Comparison of ENCODE assay signal across 21 cellular contexts in genomic region chr12:5050542-5050941, GRCh38. TPM values are rescaled to one million over a fixed set of nuclear protein-coding genes. Genes with fewer than 3 reads are reported as not detected.
"Had no signal": no experiment of that assay in that cellular context is flagged by ENCODE, and none has a peak within 500 bp of the region (broad histone marks: within the 10 kb centered on the region; RNA-seq: fewer than 3 reads in every experiment).

No MANE protein-coding gene starts in this region.

- H3K27me3 ChIP-seq: testis had no signal

- H3K36me3 ChIP-seq: gastrocnemius medialis, heart right ventricle, transverse colon had no signal

- H3K27ac ChIP-seq: gastrocnemius medialis, heart right ventricle, testis, transverse colon had no signal

- ATAC-seq: gastrocnemius medialis; heart right ventricle; naive thymus-derived CD4-positive, alpha-beta T cell; right cardiac atrium had no signal

- H3K27ac Mint-ChIP-seq: endodermal cell; naive thymus-derived CD4-positive, alpha-beta T cell; nephron progenitor cell; stimulated activated naive CD8-positive, alpha-beta T cell treated with anti-CD3 and anti-CD28 coated beads, Interleukin-15, Interleukin-2, amounts not matched to agents 100 ng/mL and 50 ng/mL, for 24 hours had no signal

- H3K4me3 ChIP-seq: gastrocnemius medialis, heart right ventricle, testis, transverse colon had no signal

- H3K4me1 ChIP-seq: gastrocnemius medialis, testis had no signal

- DNase-seq: effector CD4-positive, alpha-beta T cell; endodermal cell; erythroblast; gastrocnemius medialis; heart right ventricle; hypothalamus; kidney glomerular epithelial cell; mammary epithelial cell; naive thymus-derived CD4-positive, alpha-beta T cell; nephron progenitor cell; posterior cingulate gyrus; right cardiac atrium; small intestine; stimulated activated CD4-positive, alpha-beta T cell treated with anti-CD3 and anti-CD28 coated beads, Interleukin-12 subunit alpha, Interleukin-12 subunit beta, amount 100 ng/mL, for 4 hours; testis; transverse colon had no signal

- H3K9me3 Mint-ChIP-seq: stimulated activated naive CD8-positive, alpha-beta T cell treated with anti-CD3 and anti-CD28 coated beads, Interleukin-15, Interleukin-2, amounts not matched to agents 100 ng/mL and 50 ng/mL, for 24 hours had no signal

- H3K9me3 ChIP-seq: gastrocnemius medialis, heart right ventricle, testis, transverse colon had no signal

- H3K4me3 Mint-ChIP-seq: endodermal cell; naive thymus-derived CD4-positive, alpha-beta T cell; nephron progenitor cell; stimulated activated naive CD8-positive, alpha-beta T cell treated with anti-CD3 and anti-CD28 coated beads, Interleukin-15, Interleukin-2, amounts not matched to agents 100 ng/mL and 50 ng/mL, for 24 hours had no signal

RNA-seq across cellular contexts. Expression of gene KCNA5, which starts 6.9 kb away (rescaled TPM):
- total RNA-seq: dermis microvascular lymphatic vessel endothelial cell; endodermal cell; endothelial cell of umbilical vein; mammary epithelial cell; naive thymus-derived CD4-positive, alpha-beta T cell; osteocyte; pulmonary artery endothelial cell had no signal
- polyA plus RNA-seq: endothelial cell of umbilical vein; mammary epithelial cell; naive thymus-derived CD4-positive, alpha-beta T cell had no signal
